ENCODE assay signal across 16 cellular contexts in genomic region chr2:220053919-220054318, GRCh38.
DNase-seq lines count a peak whose midpoint lies in the region; ATAC-seq and TF ChIP-seq lines count a peak whose summit lies in the region.
"Had no signal": no experiment of that assay in that cellular context is flagged by ENCODE, and none has a peak within 500 bp of the region (broad histone marks: within the 10 kb centered on the region; RNA-seq: fewer than 3 reads in every experiment).

No MANE protein-coding gene starts in this region.

- no peak overlapping the region for H3K4me3 ChIP-seq in GM12865 (ENCODE audit: low read depth, low read length)
- H3K4me3 ChIP-seq: gastrocnemius medialis, GM12878 had no signal

- TF ChIP-seq CTCF in GM12865 (IDR thresholded peaks at IDR 0.05; ENCODE audit: insufficient read depth, low read depth, low read length, missing control alignments), result peak; percentile 19

- no peak for ATAC-seq in HG02623 (IDR thresholded peaks at IDR 0.05; ENCODE audit: unreplicated experiment)
- ATAC-seq in GM18873 (IDR thresholded peaks at IDR 0.05; ENCODE audit: low FRiP score, unreplicated experiment), result no peak
- ATAC-seq in GM19467 (IDR thresholded peaks at IDR 0.05; ENCODE audit: unreplicated experiment), result no peak
- ATAC-seq: gastrocnemius medialis, GM12878, T-cell had no signal

- TF ChIP-seq POLR2A in erythroblast (IDR thresholded peaks at IDR 0.05; ENCODE audit: low read length), result no peak

- DNase-seq in A172 (ENCODE audit: low spot score) (peak; percentile 18), GM12865 (ENCODE audit: low read depth) (peak; percentile 9), NCI-H526 treated with DMSO at 0.1 percent for 48 hours (lab: John Stamatoyannopoulos, UW) (peak; percentile 9), erythroblast (lab: John Stamatoyannopoulos, UW) (peak; percentile 38 to 41), retina (no peak)
- DNase-seq: activated CD4-positive, alpha-beta T cell treated with anti-CD3 and anti-CD28 coated beads, Interleukin-2, amount 50 U/mL, for 1 hour; activated naive CD4-positive, alpha-beta T cell; C1 segment of cervical spinal cord; gastrocnemius medialis; NCI-H1048; stimulated activated CD4-positive, alpha-beta T cell treated with anti-CD3 and anti-CD28 coated beads, Interleukin-12 subunit alpha, Interleukin-12 subunit beta, amount 100 ng/mL, for 4 hours; T-cell had no signal
